ENCODE assay signal across 11 cellular contexts in genomic region chr19:10815969-10816635, GRCh38. TPM values are rescaled to one million over a fixed set of nuclear protein-coding genes. Genes with fewer than 3 reads are reported as not detected.
A peak's percentile ranks its signal among the peaks of the same experiment; 100 is the strongest.
DNase-seq lines count a peak whose midpoint lies in the region; ATAC-seq and TF ChIP-seq lines count a peak whose summit lies in the region.
"Had no signal": no experiment of that assay in that cellular context is flagged by ENCODE, and none has a peak within 500 bp of the region (broad histone marks: within the 10 kb centered on the region; RNA-seq: fewer than 3 reads in every experiment).

No MANE protein-coding gene starts in this region.

- peaks cover 39% of the 10 kb centered on the region for H3K36me3 ChIP-seq in BJ (ENCODE audit: control insufficient read depth, insufficient read depth, low read length)
- H3K36me3 ChIP-seq in gastrocnemius medialis: peaks cover 0 to 45% of the 10 kb centered on the region in 2 donors

- TF ChIP-seq CTCF in BJ (IDR thresholded peaks at IDR 0.05; ENCODE audit: insufficient read depth, low read depth, low read length) (no peak), gastrocnemius medialis (IDR thresholded peaks at IDR 0.05 in 4 of 5, conservative IDR thresholded peaks at IDR 0.05 in 1 of 5) (no peak)

- no peak overlapping the region for H3K27ac Mint-ChIP-seq in activated CD4-positive, alpha-beta T cell treated with anti-CD3 and anti-CD28 coated beads, Interleukin-2, amount 10 ng/mL, durations not matched to agents 24 days and 14 days

- in situ Hi-C loops in gastrocnemius medialis (cut with MboI; ENCODE audit: low sequenced_read_pairs in 4 of 4): no loop called here

- DNase-seq in BJ (ENCODE audit: low read depth): no peak
- peak; percentile 14 for DNase-seq in LHCN-M2 (ENCODE audit: low read depth)
- DNase-seq in fibroblast of gingiva (ENCODE audit: low read depth): peak; percentile 69
- no peak for DNase-seq in gastrocnemius medialis
- DNase-seq in stimulated activated CD4-positive, alpha-beta T cell treated with anti-CD3 and anti-CD28 coated beads, Interleukin-2, amount 100 ng/mL, for 24 hours: no peak
- no peak for DNase-seq in NCI-H82 (lab: John Stamatoyannopoulos, UW)
- DNase-seq in activated CD4-positive, alpha-beta T cell treated with anti-CD3 and anti-CD28 coated beads, Interleukin-2, amount 10 ng/mL, durations not matched to agents 24 days and 14 days: no peak
- DNase-seq: activated CD4-positive, alpha-beta T cell treated with anti-CD3 and anti-CD28 coated beads, Interleukin-2, amount 10 ng/mL, durations not matched to agents 7 days and 5 days; central memory CD4-positive, alpha-beta T cell; pancreas had no signal

- H3K4me3 Mint-ChIP-seq in activated CD4-positive, alpha-beta T cell treated with anti-CD3 and anti-CD28 coated beads, Interleukin-2, amount 10 ng/mL, durations not matched to agents 24 days and 14 days: no peak overlapping the region
- H3K4me3 Mint-ChIP-seq: activated CD4-positive, alpha-beta T cell treated with anti-CD3 and anti-CD28 coated beads, Interleukin-2, amount 10 ng/mL, durations not matched to agents 7 days and 5 days had no signal

- peak overlapping the region; percentile 56 to 67 (median 65) for H3K27ac ChIP-seq in gastrocnemius medialis

- ATAC-seq in gastrocnemius medialis: no peak
- ATAC-seq in GM21528 (IDR thresholded peaks at IDR 0.05; ENCODE audit: low FRiP score, unreplicated experiment): no peak
- ATAC-seq: pancreas had no signal

- H3K27me3 ChIP-seq in BJ (ENCODE audit: control insufficient read depth, insufficient read depth, low read length) (no peaks in the 10 kb centered on the region), gastrocnemius medialis (no peaks in the 10 kb centered on the region)
- H3K27me3 ChIP-seq: pancreas had no signal

- no peak for TF ChIP-seq POLR2A in gastrocnemius medialis (IDR thresholded peaks at IDR 0.05)

- H3K4me1 ChIP-seq in gastrocnemius medialis: peaks cover 3 to 4% of the 10 kb centered on the region in 2 donors
- H3K4me1 ChIP-seq: pancreas had no signal

- no peaks in the 10 kb centered on the region for H3K9me3 Mint-ChIP-seq in activated CD4-positive, alpha-beta T cell treated with anti-CD3 and anti-CD28 coated beads, Interleukin-2, amount 10 ng/mL, durations not matched to agents 24 days and 14 days
- H3K9me3 Mint-ChIP-seq: activated CD4-positive, alpha-beta T cell treated with anti-CD3 and anti-CD28 coated beads, Interleukin-2, amount 10 ng/mL, durations not matched to agents 7 days and 5 days had no signal

- H3K4me1 Mint-ChIP-seq in activated CD4-positive, alpha-beta T cell treated with anti-CD3 and anti-CD28 coated beads, Interleukin-2, amount 10 ng/mL, durations not matched to agents 24 days and 14 days: peaks cover 21% of the 10 kb centered on the region

- intact Hi-C loops in gastrocnemius medialis (cut with DNase I; ENCODE audit: low total_unique reads): no loop called here
- intact Hi-C loops in activated CD4-positive, alpha-beta T cell treated with anti-CD3 and anti-CD28 coated beads, Interleukin-2, amount 10 ng/mL, durations not matched to agents 24 days and 14 days (cut with micrococcal nuclease): no loop called here

- peaks cover 44% of the 10 kb centered on the region for H3K36me3 Mint-ChIP-seq in activated CD4-positive, alpha-beta T cell treated with anti-CD3 and anti-CD28 coated beads, Interleukin-2, amount 10 ng/mL, durations not matched to agents 24 days and 14 days (ENCODE audit: low read depth)

- CTCF ChIA-PET in BJ (lab: Yijun Ruan, JAX): no interaction called here

- POLR2A ChIA-PET in BJ (lab: Charles Lee): no interaction called here

- no peaks in the 10 kb centered on the region for H3K27me3 Mint-ChIP-seq in activated CD4-positive, alpha-beta T cell treated with anti-CD3 and anti-CD28 coated beads, Interleukin-2, amount 10 ng/mL, durations not matched to agents 24 days and 14 days
- H3K27me3 Mint-ChIP-seq: activated CD4-positive, alpha-beta T cell treated with anti-CD3 and anti-CD28 coated beads, Interleukin-2, amount 10 ng/mL, durations not matched to agents 7 days and 5 days had no signal

- no peaks in the 10 kb centered on the region for H3K9me3 ChIP-seq in gastrocnemius medialis
- H3K9me3 ChIP-seq: pancreas had no signal

- H3K4me3 ChIP-seq in BJ (ENCODE audit: low read depth, low read length) (peak overlapping the region; percentile 72), gastrocnemius medialis (peak overlapping the region in 1 of 4 donors; percentile 36)

RNA-seq across cellular contexts. Expression of gene TMED1, which starts 19.9 kb away (rescaled TPM):
- 50.2 and 85.3 TPM in 2 replicates for polyA plus RNA-seq in BJ (2011; rRNA removed)
- polyA minus RNA-seq in BJ (2011; rRNA and poly(A)+ RNA removed): 11.9 and 14.3 TPM in 2 replicates
- total RNA-seq in LHCN-M2 (2014; rRNA removed) (52.1 and 52.9 TPM in 2 replicates), gastrocnemius medialis (10 to 100 TPM; 33.0 to 90.0 (median 57.1) TPM)
- 37.2 TPM for polyA plus RNA-seq in LHCN-M2 (2012)
- total RNA-seq in activated CD4-positive, alpha-beta T cell treated with anti-CD3 and anti-CD28 coated beads, Interleukin-2, amount 10 ng/mL, durations not matched to agents 24 days and 14 days: 17.6 and 22.4 TPM in 2 replicates

RNA-seq across cellular contexts. Expression of gene C19orf38, which starts 32.1 kb away (rescaled TPM):
- polyA plus RNA-seq in BJ (2011; rRNA removed): 0.20 and 0.26 TPM in 2 replicates
- 0.26 and 0.33 TPM in 2 replicates for polyA minus RNA-seq in BJ (2011; rRNA and poly(A)+ RNA removed)
- total RNA-seq in LHCN-M2 (2014; rRNA removed) (not detected in 2 replicates), gastrocnemius medialis (1 to 10 TPM; 1.4 to 3.9 (median 1.9) TPM)
- polyA plus RNA-seq in LHCN-M2 (2012): 0.11 TPM
- 2.7 and 3.6 TPM in 2 replicates for total RNA-seq in activated CD4-positive, alpha-beta T cell treated with anti-CD3 and anti-CD28 coated beads, Interleukin-2, amount 10 ng/mL, durations not matched to agents 24 days and 14 days

RNA-seq across cellular contexts. Expression of gene CARM1, which starts 55.3 kb away (rescaled TPM):
- 17.9 and 33.7 TPM in 2 replicates for polyA plus RNA-seq in BJ (2011; rRNA removed)
- 26.6 and 27.8 TPM in 2 replicates for polyA minus RNA-seq in BJ (2011; rRNA and poly(A)+ RNA removed)
- total RNA-seq in LHCN-M2 (2014; rRNA removed) (37.4 and 42.1 TPM in 2 replicates), gastrocnemius medialis (10 to 100 TPM; 31.2 to 58.5 (median 53.0) TPM)
- polyA plus RNA-seq in LHCN-M2 (2012): 46.7 TPM
- 92.4 and 93.7 TPM in 2 replicates for total RNA-seq in activated CD4-positive, alpha-beta T cell treated with anti-CD3 and anti-CD28 coated beads, Interleukin-2, amount 10 ng/mL, durations not matched to agents 24 days and 14 days

Comparison
In these comparisons a context has a peak if more than half of its experiments do, and no peak if none do; other contexts are left out.
1. DNase-seq: peak in LHCN-M2 (single experiment) and fibroblast of gingiva (single experiment); none in BJ (single experiment), gastrocnemius medialis (0 of 2), stimulated activated CD4-positive, alpha-beta T cell treated with anti-CD3 and anti-CD28 coated beads, Interleukin-2, amount 100 ng/mL, for 24 hours (0 of 2), NCI-H82 (single experiment) and activated CD4-positive, alpha-beta T cell treated with anti-CD3 and anti-CD28 coated beads, Interleukin-2, amount 10 ng/mL, durations not matched to agents 24 days and 14 days (single experiment).